28 cellular contexts compared by ENCODE assay signal in the genomic region with DNA sequence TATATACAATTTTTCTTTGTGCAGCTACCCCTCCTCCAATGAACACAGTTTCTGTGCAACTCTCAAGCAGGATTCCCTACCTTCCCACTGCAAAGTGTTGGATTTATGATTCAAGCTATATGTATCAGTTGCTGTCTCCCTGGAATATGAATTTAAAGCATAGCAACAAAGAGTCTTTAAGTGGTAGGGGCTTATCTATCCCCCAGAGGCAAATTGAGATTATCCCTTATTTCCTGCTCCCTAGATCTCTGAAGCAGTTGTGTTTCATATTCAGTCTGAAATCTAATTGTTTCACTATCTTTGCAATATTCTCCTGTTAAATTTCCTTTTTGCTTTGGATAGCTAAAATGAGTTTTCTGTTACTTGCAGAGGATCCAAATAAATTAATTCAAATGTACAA.
"Had no signal": no experiment of that assay in that cellular context is flagged by ENCODE, and none has a peak within 500 bp of the region (broad histone marks: within the 10 kb centered on the region; RNA-seq: fewer than 3 reads in every experiment).

No MANE protein-coding gene starts in this region.

- H3K27ac ChIP-seq: colonic mucosa, epithelial cell of prostate, esophagus squamous epithelium, gastrocnemius medialis, heart right ventricle, left lung had no signal

- H3K36me3 ChIP-seq: colonic mucosa, esophagus squamous epithelium, gastrocnemius medialis, heart right ventricle, left lung had no signal

- ATAC-seq: effector memory CD8-positive, alpha-beta T cell; esophagus mucosa; gastrocnemius medialis; heart right ventricle; left cardiac atrium; left lung; left ventricle myocardium superior; naive thymus-derived CD4-positive, alpha-beta T cell; natural killer cell had no signal

- FAIRE-seq: endometrium had no signal

- H3K4me1 ChIP-seq: colonic mucosa, esophagus squamous epithelium, gastrocnemius medialis, heart right ventricle, left lung had no signal

- H3K4me3 ChIP-seq: colonic mucosa, esophagus squamous epithelium, gastrocnemius medialis, heart right ventricle, left lung, lung had no signal

- H3K9me3 ChIP-seq: colonic mucosa, esophagus squamous epithelium, gastrocnemius medialis, heart right ventricle, left lung had no signal

- DNase-seq: colonic mucosa; cortex of kidney; effector CD8-positive, alpha-beta T cell; effector memory CD8-positive, alpha-beta T cell; endodermal cell; erythroblast; esophagus squamous epithelium; foreskin fibroblast; foreskin melanocyte; gastrocnemius medialis; glutamatergic neuron; head of caudate nucleus; heart right ventricle; hippocampal formation; immature natural killer cell; islet precursor cell; left cardiac atrium; left lung; left ventricle myocardium superior; mammary epithelial cell; mesendoderm; midbrain; naive thymus-derived CD4-positive, alpha-beta T cell; natural killer cell had no signal
